In the genomic region with DNA sequence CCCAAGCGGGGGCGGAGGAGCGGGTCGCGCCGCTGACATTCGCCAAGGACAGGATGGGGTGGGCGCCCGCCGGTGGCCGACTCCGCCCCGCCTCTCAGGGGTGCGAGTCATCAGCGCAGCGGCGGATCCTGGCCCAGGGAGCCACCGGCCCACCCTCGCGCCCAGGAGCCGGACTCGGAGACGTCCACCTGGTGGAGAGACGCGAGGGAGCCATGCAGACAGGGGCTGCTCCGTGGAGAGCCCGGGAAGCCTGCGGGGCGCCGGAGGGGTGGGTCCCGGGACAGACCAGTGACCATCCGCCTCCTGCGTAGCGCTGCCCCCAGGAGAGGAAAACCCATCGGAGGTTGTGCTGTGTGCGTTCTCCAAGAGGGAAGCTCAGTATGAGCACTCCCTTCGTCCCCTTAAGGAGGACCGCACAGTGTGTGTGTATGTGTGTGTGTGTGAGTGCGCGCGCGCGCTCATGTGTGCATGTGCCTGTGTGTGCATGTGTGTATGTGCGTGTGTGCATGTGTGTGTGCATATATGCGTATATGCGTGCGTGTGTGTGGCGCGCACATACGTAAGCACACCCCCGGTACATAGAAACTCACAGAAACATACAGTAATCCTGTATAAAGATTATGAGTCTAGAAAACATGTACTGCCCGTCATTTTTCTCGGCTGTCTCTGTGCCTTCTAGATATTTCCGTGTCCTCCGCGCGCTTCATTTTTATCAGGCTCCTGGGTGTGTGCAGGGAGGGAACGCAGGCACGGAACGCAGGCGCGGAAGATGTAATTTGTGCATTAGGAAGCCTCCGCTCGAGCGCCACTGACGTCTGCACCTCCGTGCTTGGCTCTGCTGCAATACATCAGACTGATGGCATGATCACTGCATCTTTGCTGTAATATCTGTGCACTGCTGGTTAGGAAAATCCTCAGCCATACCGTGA, we compare ENCODE assay signal across 11 cellular contexts.
DNase-seq lines count a peak whose midpoint lies in the region; ATAC-seq and TF ChIP-seq lines count a peak whose summit lies in the region.
"Had no signal": no experiment of that assay in that cellular context is flagged by ENCODE, and none has a peak within 500 bp of the region (broad histone marks: within the 10 kb centered on the region; RNA-seq: fewer than 3 reads in every experiment).

No MANE protein-coding gene starts in this region.

- DNase-seq in NCI-H510A treated with DMSO at 0.1 percent for 48 hours (lab: John Stamatoyannopoulos, UW) (peak; percentile 18), NCI-H510A (lab: John Stamatoyannopoulos, UW) (no peak), mesothelial cell of epicardium (ENCODE audit: low spot score in 2 of 2, unreplicated experiment in 2 of 2) (no peak), thyroid gland (no peak)
- DNase-seq in CD8-positive, alpha-beta T cell: no peak
- DNase-seq: AML-193; stimulated activated CD4-positive, alpha-beta T cell treated with anti-CD3 and anti-CD28 coated beads, Interleukin-12 subunit alpha, Interleukin-12 subunit beta, amount 100 ng/mL, for 4 hours had no signal

- no peaks in the 10 kb centered on the region for H3K36me3 Mint-ChIP-seq in mesothelial cell of epicardium
- H3K36me3 Mint-ChIP-seq in CD8-positive, alpha-beta T cell: no peaks in the 10 kb centered on the region
- H3K36me3 Mint-ChIP-seq: activated naive CD4-positive, alpha-beta T cell treated with anti-CD3 and anti-CD28 coated beads, Interleukin-2, amount 50 U/mL, for 24 hours had no signal

- ATAC-seq in HG03342 (IDR thresholded peaks at IDR 0.05; ENCODE audit: unreplicated experiment) (no peak), GM18498 (IDR thresholded peaks at IDR 0.05; ENCODE audit: unreplicated experiment) (no peak)
- no peak for ATAC-seq in CD8-positive, alpha-beta T cell

- intact Hi-C loops in thyroid gland (cut with DNase I): no loop called here
- intact Hi-C loops in CD8-positive, alpha-beta T cell (cut with DNase I, micrococcal nuclease): no loop called here

- H3K27ac ChIP-seq in duodenal mucosa (ENCODE audit: low read depth, low read length) (no peak overlapping the region), thyroid gland (peak overlapping the region in 1 of 3 donors; percentile 96)
- no peak overlapping the region for H3K27ac ChIP-seq in CD8-positive, alpha-beta T cell (ENCODE audit: low read depth, low read length)

- POLR2A ChIA-PET in CD8-positive, alpha-beta T cell (lab: Charles Lee): no interaction called here

- H3K36me3 ChIP-seq in duodenal mucosa (ENCODE audit: control insufficient read depth in 1 of 2, insufficient read depth in 2 of 2, low read length in 2 of 2) (no peaks in the 10 kb centered on the region), thyroid gland (no peaks in the 10 kb centered on the region)
- H3K36me3 ChIP-seq in CD8-positive, alpha-beta T cell (ENCODE audit: insufficient read depth, low read length): no peaks in the 10 kb centered on the region

- no peak overlapping the region for H3K9ac ChIP-seq in duodenal mucosa (ENCODE audit: low read depth in 1 of 2, low read length in 2 of 2)

- peak overlapping the region; percentile 55 to 64 for H3K4me3 ChIP-seq in duodenal mucosa (ENCODE audit: low read depth in 1 of 2, low read length in 2 of 2)
- H3K4me3 ChIP-seq in thyroid gland (replicated peaks in 1 of 3): peak overlapping the region in 2 of 3 donors; percentile 5 to 27
- no peak overlapping the region for H3K4me3 ChIP-seq in CD8-positive, alpha-beta T cell (ENCODE audit: low read depth, low read length)

- TF ChIP-seq POLR2A in thyroid gland (IDR thresholded peaks at IDR 0.05): no peak

- no peak overlapping the region for H3K27ac Mint-ChIP-seq in mesothelial cell of epicardium
- no peak overlapping the region for H3K27ac Mint-ChIP-seq in CD8-positive, alpha-beta T cell
- H3K27ac Mint-ChIP-seq: activated naive CD4-positive, alpha-beta T cell treated with anti-CD3 and anti-CD28 coated beads, Interleukin-2, amount 50 U/mL, for 24 hours had no signal

- peak overlapping the region; percentile 64 for H3K4me3 Mint-ChIP-seq in mesothelial cell of epicardium
- H3K4me3 Mint-ChIP-seq in CD8-positive, alpha-beta T cell: no peak overlapping the region
- H3K4me3 Mint-ChIP-seq: activated naive CD4-positive, alpha-beta T cell treated with anti-CD3 and anti-CD28 coated beads, Interleukin-2, amount 50 U/mL, for 24 hours had no signal

- peaks cover 3% of the 10 kb centered on the region for H3K9me3 Mint-ChIP-seq in mesothelial cell of epicardium
- no peaks in the 10 kb centered on the region for H3K9me3 Mint-ChIP-seq in CD8-positive, alpha-beta T cell
- H3K9me3 Mint-ChIP-seq: activated naive CD4-positive, alpha-beta T cell treated with anti-CD3 and anti-CD28 coated beads, Interleukin-2, amount 50 U/mL, for 24 hours had no signal

- no peak for TF ChIP-seq CTCF in mesothelial cell of epicardium (IDR thresholded peaks at IDR 0.05; ENCODE audit: unreplicated experiment)
- TF ChIP-seq CTCF in thyroid gland (IDR thresholded peaks at IDR 0.05): peak in 2 of 6 experiments; percentile 15 to 25
- TF ChIP-seq CTCF in CD8-positive, alpha-beta T cell (IDR thresholded peaks at IDR 0.05): no peak

- peaks cover 0 to 16% of the 10 kb centered on the region in 2 donors for H3K4me1 ChIP-seq in duodenal mucosa (ENCODE audit: control insufficient read depth in 1 of 2, insufficient read depth in 2 of 2, low read length in 2 of 2)
- H3K4me1 ChIP-seq in thyroid gland: peaks cover 16 to 20% of the 10 kb centered on the region in 2 donors
- H3K4me1 ChIP-seq in CD8-positive, alpha-beta T cell (ENCODE audit: insufficient read depth, low read length): no peaks in the 10 kb centered on the region

- WGBS in thyroid gland, 2 donors: 2 to 7% methylated on average over 39 to 68 of the region's 68 CpGs

- peaks cover 71% of the 10 kb centered on the region for H3K27me3 Mint-ChIP-seq in mesothelial cell of epicardium (ENCODE audit: low read depth)
- H3K27me3 Mint-ChIP-seq in CD8-positive, alpha-beta T cell (ENCODE audit: low read depth): peaks cover 69% of the 10 kb centered on the region

- peaks cover 35 to 38% of the 10 kb centered on the region in 2 donors for H3K27me3 ChIP-seq in duodenal mucosa (ENCODE audit: control insufficient read depth in 1 of 2, insufficient read depth in 2 of 2, low read length in 2 of 2)
- no peaks in the 10 kb centered on the region for H3K27me3 ChIP-seq in thyroid gland
- H3K27me3 ChIP-seq in CD8-positive, alpha-beta T cell (ENCODE audit: insufficient read depth, low read length): peaks cover 16% of the 10 kb centered on the region

- CTCF ChIA-PET in CD8-positive, alpha-beta T cell (lab: Charles Lee): no interaction called here

- peaks cover 40% of the 10 kb centered on the region for H3K4me1 Mint-ChIP-seq in mesothelial cell of epicardium
- H3K4me1 Mint-ChIP-seq in CD8-positive, alpha-beta T cell (ENCODE audit: low read depth): peaks cover 11% of the 10 kb centered on the region

- H3K9me3 ChIP-seq in duodenal mucosa (ENCODE audit: control insufficient read depth in 1 of 2, low read length in 2 of 2): no peaks in the 10 kb centered on the region
- H3K9me3 ChIP-seq in thyroid gland: no peaks in the 10 kb centered on the region
- no peaks in the 10 kb centered on the region for H3K9me3 ChIP-seq in CD8-positive, alpha-beta T cell (ENCODE audit: low read length)
